In genomic region chr2:42922790-42923631, GRCh38 we compare ENCODE assay signal across 8 cellular contexts.
DNase-seq lines count a peak whose midpoint lies in the region; TF ChIP-seq lines count a peak whose summit lies in the region.

No MANE protein-coding gene starts in this region.

- no peak for TF ChIP-seq POLR2A in spleen (IDR thresholded peaks at IDR 0.05)

- no peak overlapping the region for H3K9ac ChIP-seq in MM.1S (ENCODE audit: low read length)

- no peak overlapping the region for H2AFZ ChIP-seq in MM.1S (ENCODE audit: low read length)

- H3K4me1 ChIP-seq in spleen (peaks cover 7 to 55% (median 33%) of the 10 kb centered on the region in 6 donors), MM.1S (ENCODE audit: low read length) (no peaks in the 10 kb centered on the region)

- H3K9me2 ChIP-seq in MM.1S (replicated peaks; ENCODE audit: insufficient read depth, low read length) = no peaks in the 10 kb centered on the region

- no peaks in the 10 kb centered on the region for H3K79me2 ChIP-seq in MM.1S (ENCODE audit: low read length)

- H3K27me3 ChIP-seq in spleen (replicated peaks in 1 of 7) = no peaks in the 10 kb centered on the region
- no peaks in the 10 kb centered on the region for H3K27me3 ChIP-seq in MM.1S (replicated peaks; ENCODE audit: insufficient read depth, low read length)

- intact Hi-C loops in spleen (cut with DNase I; ENCODE audit: low total_unique reads) = no loop called here

- no peak overlapping the region for H3K4me3 ChIP-seq in spleen
- H3K4me3 ChIP-seq in MM.1S (ENCODE audit: low read length) = no peak overlapping the region

- peak; percentile 53 for DNase-seq in HS-5 (ENCODE audit: low read depth)
- DNase-seq in kidney glomerular epithelial cell (lab: John Stamatoyannopoulos, UW) = peak; percentile 75
- no peak for DNase-seq in spleen
- DNase-seq in NOMO-1 (lab: John Stamatoyannopoulos, UW; ENCODE audit: unreplicated experiment in 2 of 2) = no peak
- no peak for DNase-seq in MM.1S
- DNase-seq in stimulated activated CD4-positive, alpha-beta T cell treated with anti-CD3 and anti-CD28 coated beads, Interleukin-1b, Interleukin-23, amount 100 ng/mL, for 48 hours = no peak
- DNase-seq in stimulated activated CD4-positive, alpha-beta T cell treated with anti-CD3 and anti-CD28 coated beads, Interleukin-2, amount 100 ng/mL, for 48 hours = no peak

- peak overlapping the region; percentile 11 for H3K27ac ChIP-seq in cingulate gyrus (ENCODE audit: low read depth, low read length)
- peak overlapping the region in 7 of 8 donors; percentile 80 to 90 (median 83) for H3K27ac ChIP-seq in spleen
- no peak overlapping the region for H3K27ac ChIP-seq in MM.1S (ENCODE audit: low read length)

- H3K9me3 ChIP-seq in spleen = no peaks in the 10 kb centered on the region
- H3K9me3 ChIP-seq in MM.1S (replicated peaks; ENCODE audit: insufficient read depth, low read length) = no peaks in the 10 kb centered on the region

- WGBS in spleen, 5 donors = 67 to 91% (median 85%) methylated on average over 7 of the region's 7 CpGs

- TF ChIP-seq CTCF in spleen (IDR thresholded peaks at IDR 0.05 in 8 of 11, conservative IDR thresholded peaks at IDR 0.05 in 3 of 11) (no peak), MM.1S (IDR thresholded peaks at IDR 0.05; ENCODE audit: low read length) (no peak)

- no peaks in the 10 kb centered on the region for H3F3A ChIP-seq in MM.1S (ENCODE audit: insufficient read depth, low read length)

- no peaks in the 10 kb centered on the region for H4K20me1 ChIP-seq in MM.1S (ENCODE audit: insufficient read depth, low read length)

- no peak overlapping the region for H3K4me2 ChIP-seq in MM.1S (ENCODE audit: low read depth, low read length)

- H3K36me3 ChIP-seq in spleen (no peaks in the 10 kb centered on the region), MM.1S (replicated peaks; ENCODE audit: insufficient read depth, low read length) (no peaks in the 10 kb centered on the region)

Comparison
In these comparisons a context has a peak if more than half of its experiments do, and no peak if none do; other contexts are left out.
1. DNase-seq: peak in HS-5 (single experiment) and kidney glomerular epithelial cell (single experiment); none in spleen (single experiment), NOMO-1 (0 of 2), MM.1S (single experiment), stimulated activated CD4-positive, alpha-beta T cell treated with anti-CD3 and anti-CD28 coated beads, Interleukin-1b, Interleukin-23, amount 100 ng/mL, for 48 hours (single experiment) and stimulated activated CD4-positive, alpha-beta T cell treated with anti-CD3 and anti-CD28 coated beads, Interleukin-2, amount 100 ng/mL, for 48 hours (0 of 2).